In genomic region chr18:68103561-68103960, GRCh38 we compare ENCODE assay signal across 22 cellular contexts.
"Had no signal": no experiment of that assay in that cellular context is flagged by ENCODE, and none has a peak within 500 bp of the region (broad histone marks: within the 10 kb centered on the region; RNA-seq: fewer than 3 reads in every experiment).

No MANE protein-coding gene starts in this region.

- H3K36me3 ChIP-seq: cardiac muscle cell, neutrophil, right lobe of liver, transverse colon, uterus had no signal

- H3K4me1 Mint-ChIP-seq: mesothelial cell of epicardium; naive thymus-derived CD8-positive, alpha-beta T cell; stimulated activated memory B cell treated with anti-CD40 and anti-IgM and Interleukin-4, amounts not matched to agents 10 μg/mL and 1 μg/mL and 100 μg/mL, for 72 hours had no signal

- DNase-seq: activated CD4-positive, alpha-beta T cell treated with anti-CD3 and anti-CD28 coated beads for 1 hour; activated CD4-positive, alpha-beta T cell treated with anti-CD3 and anti-CD28 coated beads, Interleukin-2, amount 50 U/mL, for 1 hour; activated CD8-positive, alpha-beta T cell treated with anti-CD3 and anti-CD28 coated beads, Interleukin-2, amount 10 ng/mL, durations not matched to agents 7 days and 5 days; activated gamma-delta T cell treated with Interleukin-2 at 50 U/mL for 16 hours; aorta; effector CD4-positive, alpha-beta T cell; kidney; naive thymus-derived CD8-positive, alpha-beta T cell; right lobe of liver; stimulated activated CD4-positive, alpha-beta T cell treated with anti-CD3 and anti-CD28 coated beads, Interleukin-2, amount 100 ng/mL, for 24 hours; T-helper 1 cell; transverse colon; uterus had no signal

- H3K27ac ChIP-seq: cardiac muscle cell, neutrophil, parathyroid adenoma, right lobe of liver, skin epidermis, transverse colon, uterus had no signal

- H2AFZ ChIP-seq: parathyroid adenoma had no signal

- H3K9ac ChIP-seq: parathyroid adenoma had no signal

- H3K27me3 Mint-ChIP-seq: dendritic cell treated with granulocyte-macrophage colony-stimulating factor and Interleukin-4, amounts not matched to agents 40 ng/mL and 50 ng/mL, for 4 days; naive thymus-derived CD8-positive, alpha-beta T cell; stimulated activated memory B cell treated with anti-CD40 and anti-IgM and Interleukin-4, amounts not matched to agents 10 μg/mL and 1 μg/mL and 100 μg/mL, for 72 hours had no signal

- H3K9me3 ChIP-seq: neutrophil, right lobe of liver, transverse colon, uterus had no signal

- ATAC-seq: activated CD8-positive, alpha-beta T cell treated with anti-CD3 and anti-CD28 coated beads, Interleukin-2, amount 10 ng/mL, durations not matched to agents 7 days and 5 days; activated naive CD4-positive, alpha-beta T cell treated with anti-CD3 and anti-CD28 coated beads, Interleukin-2, amount 50 U/mL, for 72 hours; naive thymus-derived CD8-positive, alpha-beta T cell; right lobe of liver; stimulated activated memory B cell treated with anti-CD40 and anti-IgM and Interleukin-4, amounts not matched to agents 10 μg/mL and 1 μg/mL and 100 μg/mL, for 72 hours had no signal

- H3K9me3 Mint-ChIP-seq: activated naive CD4-positive, alpha-beta T cell treated with anti-CD3 and anti-CD28 coated beads, Interleukin-2, amount 50 U/mL, for 72 hours; dendritic cell treated with granulocyte-macrophage colony-stimulating factor and Interleukin-4, amounts not matched to agents 40 ng/mL and 50 ng/mL, for 4 days; mesothelial cell of epicardium had no signal

- H3K4me3 Mint-ChIP-seq: activated CD8-positive, alpha-beta T cell treated with anti-CD3 and anti-CD28 coated beads, Interleukin-2, amount 10 ng/mL, durations not matched to agents 7 days and 5 days; dendritic cell treated with granulocyte-macrophage colony-stimulating factor and Interleukin-4, amounts not matched to agents 40 ng/mL and 50 ng/mL, for 4 days; mesothelial cell of epicardium; naive thymus-derived CD8-positive, alpha-beta T cell; stimulated activated memory B cell treated with anti-CD40 and anti-IgM and Interleukin-4, amounts not matched to agents 10 μg/mL and 1 μg/mL and 100 μg/mL, for 72 hours had no signal

- H3K27ac Mint-ChIP-seq: activated CD8-positive, alpha-beta T cell treated with anti-CD3 and anti-CD28 coated beads, Interleukin-2, amount 10 ng/mL, durations not matched to agents 7 days and 5 days; activated naive CD4-positive, alpha-beta T cell treated with anti-CD3 and anti-CD28 coated beads, Interleukin-2, amount 50 U/mL, for 72 hours; dendritic cell treated with granulocyte-macrophage colony-stimulating factor and Interleukin-4, amounts not matched to agents 40 ng/mL and 50 ng/mL, for 4 days; mesothelial cell of epicardium; naive thymus-derived CD8-positive, alpha-beta T cell; stimulated activated memory B cell treated with anti-CD40 and anti-IgM and Interleukin-4, amounts not matched to agents 10 μg/mL and 1 μg/mL and 100 μg/mL, for 72 hours had no signal

- H3K27me3 ChIP-seq: cardiac muscle cell, neutrophil, right lobe of liver, transverse colon, uterus had no signal

- H3K4me3 ChIP-seq: cardiac muscle cell, lung, right lobe of liver, skin epidermis, transverse colon, uterus had no signal

- H3K4me1 ChIP-seq: parathyroid adenoma, right lobe of liver, transverse colon, uterus had no signal
